In the genomic region with DNA sequence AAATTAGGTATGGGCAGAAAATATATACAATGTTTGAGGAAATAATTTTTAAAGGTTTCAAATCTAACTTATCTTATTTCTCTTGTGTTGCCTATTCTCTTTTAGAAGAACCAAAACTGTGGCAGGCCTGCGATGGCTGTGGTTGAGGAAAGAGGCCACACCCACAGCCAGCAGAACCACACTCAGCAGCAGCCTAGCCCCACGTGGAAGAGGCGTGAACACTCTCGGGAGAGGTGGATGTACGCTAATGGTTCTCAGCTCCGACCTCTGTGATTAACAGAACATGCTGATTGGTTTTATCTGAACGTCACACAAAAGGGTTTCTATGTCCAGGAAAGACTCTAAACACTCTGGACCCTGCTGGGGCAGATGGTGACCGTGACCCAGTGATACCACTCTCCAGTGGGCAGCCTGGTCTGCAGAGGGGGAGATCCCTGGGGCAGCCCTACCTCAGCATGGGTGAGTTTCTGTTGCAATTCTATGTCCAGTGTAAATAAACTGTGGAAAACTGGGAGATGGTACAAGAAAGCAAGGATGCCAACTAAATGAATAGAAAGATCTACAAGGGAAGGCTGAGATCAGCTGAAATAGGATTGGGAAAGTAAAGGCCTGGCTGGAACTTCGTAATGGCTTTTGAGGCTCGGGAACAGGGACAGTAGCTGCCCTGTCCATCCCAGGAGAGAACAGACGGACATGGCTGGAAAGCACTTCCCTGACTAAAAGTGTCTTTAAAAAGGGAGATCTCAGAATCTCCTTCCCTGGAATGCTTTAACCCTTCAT, we compare ENCODE assay signal across 19 cellular contexts. TPM values are rescaled to one million over a fixed set of nuclear protein-coding genes. Genes with fewer than 3 reads are reported as not detected.
DNase-seq lines count a peak whose midpoint lies in the region; ATAC-seq and TF ChIP-seq lines count a peak whose summit lies in the region.
"Had no signal": no experiment of that assay in that cellular context is flagged by ENCODE, and none has a peak within 500 bp of the region (broad histone marks: within the 10 kb centered on the region; RNA-seq: fewer than 3 reads in every experiment).

No MANE protein-coding gene starts in this region.

- ATAC-seq in GM18868 (IDR thresholded peaks at IDR 0.05; ENCODE audit: unreplicated experiment) (no peak), HG03565 (IDR thresholded peaks at IDR 0.05; ENCODE audit: unreplicated experiment) (no peak)
- ATAC-seq: K562, Panc1 had no signal

- H3K9me3 ChIP-seq in esophagus muscularis mucosa (no peaks in the 10 kb centered on the region), neural progenitor cell (ENCODE audit: low read depth) (no peaks in the 10 kb centered on the region)
- H3K9me3 ChIP-seq: BE2C, SK-N-SH, thyroid gland had no signal

- H3F3A ChIP-seq in neural progenitor cell (ENCODE audit: low read depth) = peaks cover 13% of the 10 kb centered on the region

- H2AFZ ChIP-seq in neural progenitor cell (replicated peaks) = no peak overlapping the region

- H3K4me2 ChIP-seq in neural progenitor cell = no peak overlapping the region
- H3K4me2 ChIP-seq: SK-N-SH had no signal

- TF ChIP-seq CTCF in esophagus muscularis mucosa (IDR thresholded peaks at IDR 0.05) (no peak), neural progenitor cell (IDR thresholded peaks at IDR 0.05) (no peak)

- no peak overlapping the region for H3K4me3 Mint-ChIP-seq in neural progenitor cell

- peaks cover 3% of the 10 kb centered on the region for H3K36me3 Mint-ChIP-seq in neural progenitor cell

- intact Hi-C loops in esophagus muscularis mucosa (cut with DNase I) = no loop called here

- no peak overlapping the region for H3K9ac ChIP-seq in neural progenitor cell
- H3K9ac ChIP-seq: SK-N-SH had no signal

- no peak for TF ChIP-seq EP300 in esophagus muscularis mucosa (IDR thresholded peaks at IDR 0.05)

- H3K9me3 Mint-ChIP-seq in neural progenitor cell = peaks cover 3% of the 10 kb centered on the region
- H3K9me3 Mint-ChIP-seq: activated T-helper 2 cell treated with anti-CD3 and anti-CD28 coated beads, Interferon-gamma antibody, Interleukin-2, Interleukin-4, amounts not matched to agents 10 μg/mL and 5 μg/mL and 100 μg/mL, durations not matched to agents 14 hours and 24 hours and 36 hours had no signal

- H3K27me3 ChIP-seq in esophagus muscularis mucosa (no peaks in the 10 kb centered on the region), neural progenitor cell (no peaks in the 10 kb centered on the region)
- H3K27me3 ChIP-seq: BE2C, thyroid gland had no signal

- H3K4me1 Mint-ChIP-seq in neural progenitor cell = peaks cover 50% of the 10 kb centered on the region

- DNase-seq in NCI-H146 (lab: John Stamatoyannopoulos, UW) (peak; percentile 19), NCI-H146 treated with DMSO at 0.1 percent for 48 hours (lab: John Stamatoyannopoulos, UW; ENCODE audit: unreplicated experiment) (no peak), esophagus muscularis mucosa (ENCODE audit: extremely low spot score) (no peak), neural progenitor cell (ENCODE audit: low spot score) (no peak), NCI-H1092 (lab: John Stamatoyannopoulos, UW) (no peak)
- DNase-seq: BE2C; effector memory CD4-positive, alpha-beta T cell; GDM1; HCEC 1CT; NCI-H2029 treated with DMSO at 0.1 percent for 48 hours; SK-N-SH; stimulated activated CD4-positive, alpha-beta T cell treated with anti-CD3 and anti-CD28 coated beads, Interleukin-4, amount 100 ng/mL, for 1 hour; thyroid gland had no signal

- TF ChIP-seq POLR2A in esophagus muscularis mucosa (IDR thresholded peaks at IDR 0.05; ENCODE audit: low read depth) = no peak

- H3K27ac ChIP-seq in esophagus muscularis mucosa (replicated peaks in 1 of 4) (peak overlapping the region; percentile 78 to 87 (median 82)), neural progenitor cell (no peak overlapping the region), temporal lobe (ENCODE audit: low read depth, low read length) (peak overlapping the region; percentile 95)
- H3K27ac ChIP-seq: thyroid gland had no signal

- H3K4me1 ChIP-seq in esophagus muscularis mucosa (peaks cover 59 to 91% (median 80%) of the 10 kb centered on the region in 4 donors), neural progenitor cell (peaks cover 34% of the 10 kb centered on the region)
- H3K4me1 ChIP-seq: BE2C had no signal

- H4K20me1 ChIP-seq in neural progenitor cell (ENCODE audit: low read depth) = peaks cover 91% of the 10 kb centered on the region

- peak overlapping the region in 1 of 4 donors; percentile 6 for H3K4me3 ChIP-seq in esophagus muscularis mucosa
- no peak overlapping the region for H3K4me3 ChIP-seq in neural progenitor cell
- H3K4me3 ChIP-seq: K562, thyroid gland had no signal

- 50% methylated on average over 11 of the region's 11 CpGs for WGBS in esophagus muscularis mucosa

- no peaks in the 10 kb centered on the region for H3K36me3 ChIP-seq in esophagus muscularis mucosa
- H3K36me3 ChIP-seq in neural progenitor cell = no peaks in the 10 kb centered on the region
- H3K36me3 ChIP-seq: BE2C, thyroid gland had no signal

- peaks cover 4% of the 10 kb centered on the region for H3K27me3 Mint-ChIP-seq in neural progenitor cell (ENCODE audit: insufficient read depth, low read depth)

- peaks cover 96% of the 10 kb centered on the region for H3K79me2 ChIP-seq in neural progenitor cell (ENCODE audit: low read depth)

- H3K27ac Mint-ChIP-seq in neural progenitor cell = peak overlapping the region; percentile 36
- H3K27ac Mint-ChIP-seq: activated T-helper 2 cell treated with anti-CD3 and anti-CD28 coated beads, Interferon-gamma antibody, Interleukin-2, Interleukin-4, amounts not matched to agents 10 μg/mL and 5 μg/mL and 100 μg/mL, durations not matched to agents 14 hours and 24 hours and 36 hours had no signal

RNA-seq across cellular contexts. Expression of a gene that starts 26.6 kb away (rescaled TPM):
- 10 to 100 TPM; 38.6 to 66.4 (median 55.7) TPM for total RNA-seq in esophagus muscularis mucosa
- total RNA-seq in neural progenitor cell (ENCODE audit: low replicate concordance) = 10.1 and 12.2 TPM in 2 replicates
- total RNA-seq in temporal lobe = 46.0 TPM
- total RNA-seq: K562 had no signal
